In genomic region chr3:40494698-40495097, GRCh38 we compare ENCODE assay signal across 27 cellular contexts.
"Had no signal": no experiment of that assay in that cellular context is flagged by ENCODE, and none has a peak within 500 bp of the region (broad histone marks: within the 10 kb centered on the region; RNA-seq: fewer than 3 reads in every experiment).

No MANE protein-coding gene starts in this region.

- H3K36me3 ChIP-seq: heart right ventricle, right lobe of liver, thoracic aorta, WERI-Rb-1 had no signal

- H3K4me3 Mint-ChIP-seq: activated CD4-positive, alpha-beta memory T cell treated with anti-CD3 and anti-CD28 coated beads for 36 hours; activated CD4-positive, alpha-beta T cell treated with anti-CD3 and anti-CD28 coated beads, Interleukin-2, amount 10 ng/mL, durations not matched to agents 24 days and 14 days; activated T-cell treated with anti-CD3 and anti-CD28 coated beads, Interleukin-2, amount 50 U/mL, for 4 hours; activated T-helper 17 cell treated with anti-CD3 and anti-CD28 coated beads, Interleukin-2, amount 50 U/mL, for 72 hours; natural killer cell treated with Interleukin-12 subunit alpha and Interleukin-12 subunit beta and Interleukin-15 and Interleukin-18, amount 100 ng/mL, for 72 hours; T-helper 1 cell treated with Interleukin-12 subunit alpha and Interleukin-12 subunit beta and Interleukin-4 antibody, amounts not matched to agents 30 μg/mL and 1 μg/mL, for 36 hours had no signal

- H3K9me3 Mint-ChIP-seq: activated CD4-positive, alpha-beta memory T cell treated with anti-CD3 and anti-CD28 coated beads for 36 hours; activated T-cell treated with anti-CD3 and anti-CD28 coated beads, Interleukin-2, amount 50 U/mL, for 4 hours; activated T-helper 17 cell treated with anti-CD3 and anti-CD28 coated beads, Interleukin-2, amount 50 U/mL, for 72 hours; natural killer cell treated with Interleukin-12 subunit alpha and Interleukin-12 subunit beta and Interleukin-15 and Interleukin-18, amount 100 ng/mL, for 72 hours had no signal

- H3K27me3 Mint-ChIP-seq: activated CD4-positive, alpha-beta memory T cell treated with anti-CD3 and anti-CD28 coated beads for 36 hours; activated CD4-positive, alpha-beta T cell treated with anti-CD3 and anti-CD28 coated beads, Interleukin-2, amount 10 ng/mL, durations not matched to agents 24 days and 14 days; activated T-helper 17 cell treated with anti-CD3 and anti-CD28 coated beads, Interleukin-2, amount 50 U/mL, for 72 hours; natural killer cell treated with Interleukin-12 subunit alpha and Interleukin-12 subunit beta and Interleukin-15 and Interleukin-18, amount 100 ng/mL, for 72 hours; progenitor cell of endocrine pancreas had no signal

- H3K36me3 Mint-ChIP-seq: natural killer cell treated with Interleukin-12 subunit alpha and Interleukin-12 subunit beta and Interleukin-15 and Interleukin-18, amount 100 ng/mL, for 72 hours had no signal

- H3K4me1 ChIP-seq: heart right ventricle, left ventricle myocardium inferior, right lobe of liver had no signal

- H3K4me3 ChIP-seq: heart right ventricle, left ventricle myocardium inferior, lung, mucosa of descending colon, right lobe of liver, thoracic aorta had no signal

- H3K27ac ChIP-seq: epithelial cell of prostate, heart right ventricle, left ventricle myocardium inferior, right lobe of liver, thoracic aorta, WERI-Rb-1 had no signal

- H3K27me3 ChIP-seq: heart right ventricle, right lobe of liver had no signal

- DNase-seq: activated CD4-positive, alpha-beta memory T cell treated with anti-CD3 and anti-CD28 coated beads for 36 hours; activated CD4-positive, alpha-beta T cell treated with anti-CD3 and anti-CD28 coated beads, Interleukin-2, amount 10 ng/mL, durations not matched to agents 24 days and 14 days; activated CD4-positive, CD25-positive, alpha-beta regulatory T cell treated with anti-CD3 and anti-CD28 coated beads, Interleukin-2, amount 50 U/mL, for 72 hours; activated CD8-positive, alpha-beta memory T cell treated with anti-CD3 and anti-CD28 coated beads, Interleukin-2, amount 50 U/mL, for 48 hours; activated T-cell treated with anti-CD3 and anti-CD28 coated beads, Interleukin-2, amount 50 U/mL, for 4 hours; anterior cingulate cortex; effector CD8-positive, alpha-beta T cell; foreskin melanocyte; heart right ventricle; left ventricle myocardium inferior; mucosa of descending colon; right lobe of liver; stimulated activated CD4-positive, alpha-beta T cell treated with anti-CD3 and anti-CD28 coated beads, Interleukin-12 subunit alpha, Interleukin-12 subunit beta, amount 100 ng/mL, for 4 hours; stimulated activated CD4-positive, alpha-beta T cell treated with anti-CD3 and anti-CD28 coated beads, Interleukin-4, amount 100 ng/mL, for 1 hour; stimulated activated naive CD8-positive, alpha-beta T cell treated with anti-CD3 and anti-CD28 coated beads, Interleukin-15, Interleukin-2, amounts not matched to agents 100 U/mL and 50 U/mL, for 24 hours; SW 1271; T-helper 9 cell; trophoblast cell; WERI-Rb-1 had no signal

- H3K4me1 Mint-ChIP-seq: activated CD4-positive, alpha-beta T cell treated with anti-CD3 and anti-CD28 coated beads, Interleukin-2, amount 10 ng/mL, durations not matched to agents 24 days and 14 days; activated T-helper 17 cell treated with anti-CD3 and anti-CD28 coated beads, Interleukin-2, amount 50 U/mL, for 72 hours had no signal

- H3K27ac Mint-ChIP-seq: activated CD4-positive, alpha-beta memory T cell treated with anti-CD3 and anti-CD28 coated beads for 36 hours; activated CD4-positive, alpha-beta T cell treated with anti-CD3 and anti-CD28 coated beads, Interleukin-2, amount 10 ng/mL, durations not matched to agents 24 days and 14 days; activated T-helper 17 cell treated with anti-CD3 and anti-CD28 coated beads, Interleukin-2, amount 50 U/mL, for 72 hours; natural killer cell treated with Interleukin-12 subunit alpha and Interleukin-12 subunit beta and Interleukin-15 and Interleukin-18, amount 100 ng/mL, for 72 hours; progenitor cell of endocrine pancreas; T-helper 1 cell treated with Interleukin-12 subunit alpha and Interleukin-12 subunit beta and Interleukin-4 antibody, amounts not matched to agents 30 μg/mL and 1 μg/mL, for 36 hours had no signal

- ATAC-seq: activated naive CD4-positive, alpha-beta T cell treated with anti-CD3 and anti-CD28 coated beads, Interleukin-2, amount 50 U/mL, for 72 hours; activated T-cell treated with anti-CD3 and anti-CD28 coated beads, Interleukin-2, amount 50 U/mL, for 4 hours; activated T-helper 17 cell treated with anti-CD3 and anti-CD28 coated beads, Interleukin-2, amount 50 U/mL, for 72 hours; heart right ventricle; mucosa of descending colon; natural killer cell treated with Interleukin-12 subunit alpha and Interleukin-12 subunit beta and Interleukin-15 and Interleukin-18, amount 100 ng/mL, for 72 hours; right lobe of liver; stimulated activated naive CD8-positive, alpha-beta T cell treated with anti-CD3 and anti-CD28 coated beads, Interleukin-15, Interleukin-2, amounts not matched to agents 100 U/mL and 50 U/mL, for 24 hours had no signal
